In the genomic region with DNA sequence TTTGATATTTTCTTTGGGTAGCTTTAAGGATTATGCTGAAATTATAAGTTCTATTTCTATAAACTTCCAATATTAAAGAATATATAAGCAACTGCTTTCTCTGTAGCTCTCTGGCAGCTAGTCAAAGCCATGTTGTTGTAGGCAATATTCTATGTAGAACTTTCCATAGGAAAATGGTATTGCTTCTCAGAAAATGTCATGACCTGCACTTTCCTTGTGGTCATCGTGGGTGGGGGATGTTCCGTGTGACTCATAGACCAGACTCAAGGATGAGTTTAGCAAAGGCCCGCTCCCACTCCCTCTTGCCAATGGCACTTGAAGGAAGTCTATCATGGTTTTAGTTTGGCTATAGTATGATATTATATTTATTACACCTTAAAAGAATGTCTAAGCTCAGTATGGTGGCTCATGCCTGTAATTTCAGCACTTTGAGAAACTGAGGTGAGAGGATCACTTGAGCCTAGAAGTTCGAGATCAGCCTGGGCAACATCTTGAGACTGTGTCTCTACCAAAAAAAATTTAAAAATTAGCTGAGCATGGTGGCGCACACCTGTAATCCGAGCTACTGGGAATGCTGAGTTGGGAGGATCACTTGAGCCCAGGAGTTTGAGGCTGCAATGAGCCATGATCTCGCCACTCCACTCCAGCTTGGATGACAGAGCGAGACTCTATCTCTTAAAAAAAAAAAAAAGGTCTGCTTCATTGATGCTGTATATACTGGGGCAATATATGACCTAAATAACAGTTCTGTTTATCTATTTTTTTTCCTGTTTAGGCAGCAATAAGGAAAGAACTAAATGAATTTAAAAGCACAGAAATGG, we compare ENCODE assay signal across 9 cellular contexts. TPM values are rescaled to one million over a fixed set of nuclear protein-coding genes. Genes with fewer than 3 reads are reported as not detected.
A peak's percentile ranks its signal among the peaks of the same experiment; 100 is the strongest.
DNase-seq lines count a peak whose midpoint lies in the region; ATAC-seq and TF ChIP-seq lines count a peak whose summit lies in the region.
"Had no signal": no experiment of that assay in that cellular context is flagged by ENCODE, and none has a peak within 500 bp of the region (broad histone marks: within the 10 kb centered on the region; RNA-seq: fewer than 3 reads in every experiment).

No MANE protein-coding gene starts in this region.

- BruUV-seq in MCF 10A (replicated peaks; lab: Mats Ljungman, UMichigan) = no TSS peak

- H3K4me3 ChIP-seq in breast epithelium (no peak overlapping the region), thoracic aorta (no peak overlapping the region)

- H3K27me3 Mint-ChIP-seq in MCF 10A (ENCODE audit: insufficient read depth, unreplicated experiment) (no peaks in the 10 kb centered on the region), progenitor cell of endocrine pancreas (no peaks in the 10 kb centered on the region)
- H3K27me3 Mint-ChIP-seq in activated T-cell treated with anti-CD3 and anti-CD28 coated beads, Interleukin-2, amount 50 U/mL, for 24 hours = no peaks in the 10 kb centered on the region
- H3K27me3 Mint-ChIP-seq: B cell had no signal

- H3K4me3 Mint-ChIP-seq in MCF 10A (ENCODE audit: unreplicated experiment) (no peak overlapping the region), progenitor cell of endocrine pancreas (ENCODE audit: low read depth) (no peak overlapping the region)
- H3K4me3 Mint-ChIP-seq in activated T-cell treated with anti-CD3 and anti-CD28 coated beads, Interleukin-2, amount 50 U/mL, for 24 hours = peak overlapping the region; percentile 54
- H3K4me3 Mint-ChIP-seq: B cell had no signal

- no peak for ATAC-seq in thoracic aorta (ENCODE audit: insufficient number of reproducible peaks, low FRiP score, low read depth)

- no peak overlapping the region for H3K27ac Mint-ChIP-seq in MCF 10A (ENCODE audit: low read depth, unreplicated experiment)
- peak overlapping the region; percentile 95 for H3K27ac Mint-ChIP-seq in activated T-cell treated with anti-CD3 and anti-CD28 coated beads, Interleukin-2, amount 50 U/mL, for 24 hours
- H3K27ac Mint-ChIP-seq in progenitor cell of endocrine pancreas = no peak overlapping the region
- H3K27ac Mint-ChIP-seq: B cell had no signal

- H3K9me3 ChIP-seq in breast epithelium (no peaks in the 10 kb centered on the region), thoracic aorta (no peaks in the 10 kb centered on the region)

- no peak for TF ChIP-seq CTCF in MCF 10A (IDR thresholded peaks at IDR 0.05; ENCODE audit: unreplicated experiment)
- no peak for TF ChIP-seq CTCF in breast epithelium (IDR thresholded peaks at IDR 0.05)
- no peak for TF ChIP-seq CTCF in thoracic aorta (IDR thresholded peaks at IDR 0.05)
- TF ChIP-seq CTCF in progenitor cell of endocrine pancreas (IDR thresholded peaks at IDR 0.05; ENCODE audit: unreplicated experiment) = no peak
- TF ChIP-seq CTCF in GM13977 (IDR thresholded peaks at IDR 0.05; ENCODE audit: extremely low read depth, insufficient read depth, missing control alignments) = no peak

- H3K36me3 Mint-ChIP-seq in MCF 10A (ENCODE audit: insufficient read depth, unreplicated experiment) (peaks cover 9% of the 10 kb centered on the region), progenitor cell of endocrine pancreas (ENCODE audit: insufficient read depth) (peaks cover 12% of the 10 kb centered on the region)
- H3K36me3 Mint-ChIP-seq in activated T-cell treated with anti-CD3 and anti-CD28 coated beads, Interleukin-2, amount 50 U/mL, for 24 hours (ENCODE audit: low read depth) = peaks cover 49% of the 10 kb centered on the region

- DNase-seq in MCF 10A (ENCODE audit: unreplicated experiment) = peak; percentile 67
- DNase-seq in breast epithelium (ENCODE audit: low spot score in 2 of 2) = no peak
- peak; percentile 82 for DNase-seq in activated T-cell treated with anti-CD3 and anti-CD28 coated beads, Interleukin-2, amount 50 U/mL, for 24 hours
- peak; percentile 14 for DNase-seq in kidney glomerular epithelial cell (lab: John Stamatoyannopoulos, UW)
- DNase-seq in thoracic aorta (ENCODE audit: low spot score) = no peak
- DNase-seq in DMS153 treated with DMSO at 0.1 percent for 48 hours (lab: John Stamatoyannopoulos, UW; ENCODE audit: unreplicated experiment) = no peak
- no peak for DNase-seq in progenitor cell of endocrine pancreas (ENCODE audit: low spot score, unreplicated experiment)
- DNase-seq in GM13977 (ENCODE audit: low spot score) = no peak

- H3K4me1 ChIP-seq in breast epithelium (no peaks in the 10 kb centered on the region), thoracic aorta (ENCODE audit: control insufficient read depth in 1 of 2, low read depth in 2 of 2) (peaks cover 21 to 40% of the 10 kb centered on the region in 2 donors)

- H3K27me3 ChIP-seq in breast epithelium = no peaks in the 10 kb centered on the region
- H3K27me3 ChIP-seq in thoracic aorta (replicated peaks; ENCODE audit: insufficient read depth) = no peaks in the 10 kb centered on the region

- H3K36me3 ChIP-seq in breast epithelium (no peaks in the 10 kb centered on the region), thoracic aorta (no peaks in the 10 kb centered on the region)

- intact Hi-C loops in MCF 10A (cut with micrococcal nuclease) (no loop called here), breast epithelium (cut with DNase I; ENCODE audit: low total_unique reads) (no loop called here)

- TF ChIP-seq POLR2A in breast epithelium (IDR thresholded peaks at IDR 0.05) = no peak

- H3K4me1 Mint-ChIP-seq in MCF 10A (ENCODE audit: insufficient read depth, unreplicated experiment) = peaks cover 7% of the 10 kb centered on the region
- peaks cover 60% of the 10 kb centered on the region for H3K4me1 Mint-ChIP-seq in activated T-cell treated with anti-CD3 and anti-CD28 coated beads, Interleukin-2, amount 50 U/mL, for 24 hours (ENCODE audit: low read depth)
- no peaks in the 10 kb centered on the region for H3K4me1 Mint-ChIP-seq in progenitor cell of endocrine pancreas (ENCODE audit: low read depth)
- H3K4me1 Mint-ChIP-seq: B cell had no signal

- H3K9me3 Mint-ChIP-seq in MCF 10A (ENCODE audit: unreplicated experiment) = no peaks in the 10 kb centered on the region
- no peaks in the 10 kb centered on the region for H3K9me3 Mint-ChIP-seq in activated T-cell treated with anti-CD3 and anti-CD28 coated beads, Interleukin-2, amount 50 U/mL, for 24 hours
- no peaks in the 10 kb centered on the region for H3K9me3 Mint-ChIP-seq in progenitor cell of endocrine pancreas (ENCODE audit: low read depth)

- in situ Hi-C loops in GM13977 (cut with MboI; ENCODE audit: low pct_unique_long_range_greater_than_20kb, low sequenced_read_pairs, unreplicated experiment) = no loop called here

- CTCF ChIA-PET in MCF 10A (lab: Yijun Ruan, JAX) = no interaction called here

- POLR2A ChIA-PET in MCF 10A (lab: Yijun Ruan, JAX) = no interaction called here

- H3K27ac ChIP-seq in breast epithelium (no peak overlapping the region), thoracic aorta (peak overlapping the region; percentile 28 to 74)

RNA-seq across cellular contexts. Expression of a gene that starts 36.6 kb away (rescaled TPM):
- total RNA-seq in MCF 10A (2022) (40.4 and 47.4 TPM in 2 replicates), breast epithelium (10 to 100 TPM; 16.2 to 22.0 (median 16.7) TPM), thoracic aorta (10 to 100 TPM in 1 of 2 donors, 1 to 10 TPM in 1; 3.7 to 18.3 TPM), progenitor cell of endocrine pancreas (21.8 and 24.6 TPM in 2 replicates)

RNA-seq across cellular contexts. Expression of a gene that starts 57.8 kb away (rescaled TPM):
- total RNA-seq in MCF 10A (2022) (not detected in 2 replicates), breast epithelium (not detected), thoracic aorta (not detected), progenitor cell of endocrine pancreas (not detected in 2 replicates)

Comparison
In these comparisons a context has a peak if more than half of its experiments do, and no peak if none do; other contexts are left out.
1. DNase-seq: peak in MCF 10A (single experiment), activated T-cell treated with anti-CD3 and anti-CD28 coated beads, Interleukin-2, amount 50 U/mL, for 24 hours (single experiment) and kidney glomerular epithelial cell (single experiment); none in breast epithelium (0 of 2), thoracic aorta (single experiment), DMS153 treated with DMSO at 0.1 percent for 48 hours (single experiment), progenitor cell of endocrine pancreas (single experiment) and GM13977 (single experiment).
2. H3K27ac ChIP-seq: peak in thoracic aorta (2 of 2); none in breast epithelium (0 of 2).